ENCODE assay signal across 11 cellular contexts in the genomic region with DNA sequence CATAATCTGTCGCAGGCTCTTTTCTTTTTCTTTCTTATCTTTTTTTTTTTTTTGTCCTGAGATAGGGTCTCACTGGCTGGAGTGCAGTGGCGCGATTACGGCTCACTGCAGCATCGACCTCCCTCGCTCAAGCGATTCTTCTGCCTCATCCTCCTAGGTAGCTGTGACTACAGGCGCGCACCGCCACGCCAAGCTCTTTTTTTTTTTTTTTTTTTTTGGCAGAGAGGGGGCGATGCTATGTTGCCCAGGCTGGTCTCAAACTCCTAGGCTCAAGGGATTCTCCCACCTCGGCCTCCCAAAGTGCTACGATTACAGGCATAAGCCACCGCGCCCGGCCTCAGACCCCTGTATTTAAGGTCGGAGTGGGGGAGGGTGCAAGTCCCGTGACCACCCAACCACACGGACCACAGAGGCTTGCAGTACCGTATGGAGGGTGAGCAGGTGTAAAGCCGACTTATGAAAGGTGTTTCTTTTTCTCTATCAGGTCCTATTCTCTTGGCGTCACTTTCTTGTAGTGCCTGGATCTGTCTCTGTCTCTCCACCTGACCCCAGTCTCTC. TPM values are rescaled to one million over a fixed set of nuclear protein-coding genes. Genes with fewer than 3 reads are reported as not detected.
A peak's percentile ranks its signal among the peaks of the same experiment; 100 is the strongest.
DNase-seq lines count a peak whose midpoint lies in the region; ATAC-seq, FAIRE-seq and TF ChIP-seq lines count a peak whose summit lies in the region.
"Had no signal": no experiment of that assay in that cellular context is flagged by ENCODE, and none has a peak within 500 bp of the region (broad histone marks: within the 10 kb centered on the region; RNA-seq: fewer than 3 reads in every experiment).

No MANE protein-coding gene starts in this region.

- no peaks in the 10 kb centered on the region for H4K20me1 ChIP-seq in K562 (replicated peaks; ENCODE audit: control insufficient read depth, insufficient read depth, low read length)

- intact Hi-C loops in CD4-positive, alpha-beta T cell (cut with DNase I, micrococcal nuclease): loop anchor here in 1 of 2 experiments (5.0 kb wide), 1 partner anchor 55 kb away; no protein-coding TSS in a partner anchor
- intact Hi-C loops in K562 (cut with micrococcal nuclease): loop anchor here (5.0 kb wide), 2 partner anchors 40 to 55 kb away; no protein-coding TSS in a partner anchor

- no peak overlapping the region for H2BK120ac ChIP-seq in mesenchymal stem cell (ENCODE audit: low read depth, low read length)

- no peak for TF ChIP-seq CTCF in CD4-positive, alpha-beta T cell (IDR thresholded peaks at IDR 0.05)
- TF ChIP-seq CTCF in HEK293 (tag by site-specific recombination; IDR thresholded peaks at IDR 0.05): no peak
- TF ChIP-seq CTCF in K562 (IDR thresholded peaks at IDR 0.05 in 2 of 3, conservative IDR thresholded peaks at IDR 0.05 in 1 of 3; ENCODE audit: insufficient read depth in 2 of 3, low read depth in 1 of 3, low read length in 3 of 3): no peak

- no peak overlapping the region for H2BK15ac ChIP-seq in mesenchymal stem cell (ENCODE audit: low read depth, poor library complexity, severe bottlenecking)

- no peaks in the 10 kb centered on the region for H3K27me3 ChIP-seq in CD4-positive, alpha-beta T cell (ENCODE audit: control insufficient read depth, insufficient read depth, low read length)
- H3K27me3 ChIP-seq in K562 (ENCODE audit: control insufficient read depth in 2 of 2, insufficient read depth in 2 of 2, low read length in 2 of 2): no peaks in the 10 kb centered on the region
- H3K27me3 ChIP-seq in mesenchymal stem cell (ENCODE audit: control insufficient read depth in 1 of 2, insufficient read depth in 1 of 2, low read length in 2 of 2): no peaks in the 10 kb centered on the region
- H3K27me3 ChIP-seq: body of pancreas had no signal

- H3K27ac ChIP-seq in CD4-positive, alpha-beta T cell (ENCODE audit: low read depth, low read length): no peak overlapping the region
- H3K27ac ChIP-seq in HEK293 (ENCODE audit: extremely low read depth, low read depth, low read length) (0 out of 2 replicates have a peak overlapping the region, but pooled peaks have one; percentile 9), K562 (ENCODE audit: extremely low read depth, low read depth, low read length) (no peak overlapping the region), mesenchymal stem cell (ENCODE audit: low read length, poor library complexity, severe bottlenecking) (no peak overlapping the region)

- H3K79me1 ChIP-seq in mesenchymal stem cell (replicated peaks; ENCODE audit: low read length, poor library complexity, severe bottlenecking): peaks cover 8% of the 10 kb centered on the region

- H3K4me2 ChIP-seq in K562 (ENCODE audit: insufficient read depth, low read length) (no peak overlapping the region), mesenchymal stem cell (ENCODE audit: low read length, poor library complexity, severe bottlenecking) (no peak overlapping the region)

- no peak overlapping the region for H3K18ac ChIP-seq in mesenchymal stem cell (ENCODE audit: low read depth in 1 of 2, low read length in 2 of 2)

- H3K4me3 Mint-ChIP-seq in CD4-positive, alpha-beta T cell: peak overlapping the region; percentile 94

- H3K36me3 Mint-ChIP-seq in CD4-positive, alpha-beta T cell (ENCODE audit: low read depth): peaks cover 50% of the 10 kb centered on the region

- no peak overlapping the region for H4K8ac ChIP-seq in mesenchymal stem cell (ENCODE audit: low read length)

- no TSS peak for BruUV-seq in K562 (replicated peaks; lab: Mats Ljungman, UMichigan)

- no peaks in the 10 kb centered on the region for H3K9me3 ChIP-seq in CD4-positive, alpha-beta T cell (ENCODE audit: control insufficient read depth, low read length)
- no peaks in the 10 kb centered on the region for H3K9me3 ChIP-seq in HEK293 (ENCODE audit: control insufficient read depth, insufficient read depth, low read depth, low read length)
- no peaks in the 10 kb centered on the region for H3K9me3 ChIP-seq in K562 (replicated peaks; ENCODE audit: control insufficient read depth, insufficient read depth, low read depth, low read length)
- H3K9me3 ChIP-seq in mesenchymal stem cell (ENCODE audit: control insufficient read depth, low read length): no peaks in the 10 kb centered on the region
- H3K9me3 ChIP-seq: body of pancreas had no signal

- H2AK5ac ChIP-seq in mesenchymal stem cell (ENCODE audit: low read length, severe bottlenecking): no peak overlapping the region

- H3K4me1 Mint-ChIP-seq in CD4-positive, alpha-beta T cell (ENCODE audit: low read depth): peaks cover 40% of the 10 kb centered on the region

- no peak overlapping the region for H3K23ac ChIP-seq in mesenchymal stem cell (ENCODE audit: low read length in 2 of 2)

- no peak overlapping the region for H4K91ac ChIP-seq in mesenchymal stem cell (ENCODE audit: low read length)

- no peaks in the 10 kb centered on the region for H3K27me3 Mint-ChIP-seq in CD4-positive, alpha-beta T cell

- peaks cover 6 to 23% of the 10 kb centered on the region in 2 experiments; a peak in 2 of 3 replicates for H3K36me3 ChIP-seq in HEK293 (ENCODE audit: control insufficient read depth in 2 of 2, insufficient read depth in 1 of 2, low read length in 2 of 2)
- no peaks in the 10 kb centered on the region for H3K36me3 ChIP-seq in K562 (ENCODE audit: control insufficient read depth, insufficient read depth, low read length)
- H3K36me3 ChIP-seq in mesenchymal stem cell (ENCODE audit: control insufficient read depth in 1 of 2, insufficient read depth in 2 of 2, low read depth in 1 of 2, low read length in 2 of 2): peaks cover 9 to 18% of the 10 kb centered on the region in 2 experiments

- 83% methylated on average over 7 of the region's 23 CpGs for WGBS in K562 (ENCODE audit: insufficient coverage, low coverage, missing lambda C conversion rate)
- WGBS in mesenchymal stem cell: 89% methylated on average over 22 of the region's 23 CpGs

- in situ Hi-C loops in K562 (cut with MboI): no loop called here

- peak overlapping the region in 1 of 2 experiments; percentile 64 for H2BK12ac ChIP-seq in mesenchymal stem cell (ENCODE audit: low read length in 2 of 2)

- TF ChIP-seq EP300 in K562 (IDR thresholded peaks at IDR 0.05; ENCODE audit: low read length): no peak

- H3K4me1 ChIP-seq in HEK293 (ENCODE audit: control insufficient read depth, insufficient read depth, low read length) (peaks cover 15% of the 10 kb centered on the region; the same call in 1 of the 2 replicates), K562 (replicated peaks in 1 of 2; ENCODE audit: control insufficient read depth in 2 of 2, insufficient read depth in 2 of 2, low read length in 2 of 2) (peaks cover 21 to 33% of the 10 kb centered on the region in 2 experiments), mesenchymal stem cell (ENCODE audit: control insufficient read depth, insufficient read depth, low read depth, low read length) (peaks cover 12% of the 10 kb centered on the region)

- no peaks in the 10 kb centered on the region for H3K9me1 ChIP-seq in K562 (ENCODE audit: control insufficient read depth, insufficient read depth, low read length)

- no peak overlapping the region for H3K14ac ChIP-seq in mesenchymal stem cell (ENCODE audit: low read length in 2 of 2)

- TF ChIP-seq RAD21 in K562 (CRISPR knock-in tag; conservative IDR thresholded peaks at IDR 0.05 in 1 of 2, IDR thresholded peaks at IDR 0.05 in 1 of 2): no peak

- H3K4me3 ChIP-seq in HEK293 (ENCODE audit: low read depth, low read length) (no peak overlapping the region), K562 (no peak overlapping the region), mesenchymal stem cell (ENCODE audit: insufficient read depth in 1 of 2, low read depth in 1 of 2, low read length in 2 of 2) (peak overlapping the region in 1 of 2 experiments; percentile 96)
- H3K4me3 ChIP-seq: body of pancreas had no signal

- H2AFZ ChIP-seq in K562 (ENCODE audit: low read depth, low read length) (no peak overlapping the region), mesenchymal stem cell (ENCODE audit: low read depth, low read length) (no peak overlapping the region)

- H3K79me2 ChIP-seq in K562 (ENCODE audit: control insufficient read depth, insufficient read depth, low read length): no peaks in the 10 kb centered on the region

- no peak overlapping the region for H2BK5ac ChIP-seq in mesenchymal stem cell (ENCODE audit: low read depth, low read length, poor library complexity, severe bottlenecking)

- POLR2A ChIA-PET in CD4-positive, alpha-beta T cell (lab: Charles Lee): interaction anchor here (1.0 to 3.1 kb wide), 3 partner anchors 39 to 63 kb away, joined by 3 to 88 read pairs (median 5); no protein-coding TSS in a partner anchor
- POLR2A ChIA-PET in HEK293 (lab: Yijun Ruan, JAX) (interaction anchor here (0.6 to 1.1 kb wide), 6 partner anchors 10 to 39 kb away, joined by 3 to 8 read pairs (median 4); a partner anchor contains a TSS), K562 (lab: Yijun Ruan, JAX) (no interaction called here)

- no peaks in the 10 kb centered on the region for H3K9me3 Mint-ChIP-seq in CD4-positive, alpha-beta T cell

- no peak for DNase-seq in CD4-positive, alpha-beta T cell
- DNase-seq in K562 (ENCODE audit: extremely low read depth in 1 of 4, low spot score in 3 of 4) (no peak), mesenchymal stem cell (no peak), NCI-H2171 (lab: John Stamatoyannopoulos, UW) (no peak)
- DNase-seq: body of pancreas, NCI-H187 treated with DMSO at 0.1 percent for 48 hours had no signal

- H3K9ac ChIP-seq in K562 (ENCODE audit: insufficient read depth in 1 of 2, low read depth in 2 of 2, low read length in 2 of 2) (no peak overlapping the region), mesenchymal stem cell (ENCODE audit: low read length) (peak overlapping the region; percentile 91)

- no peak for ATAC-seq in CD4-positive, alpha-beta T cell (ENCODE audit: poor library complexity)
- ATAC-seq in K562: no peak
- no peak for ATAC-seq in HG03439 (IDR thresholded peaks at IDR 0.05; ENCODE audit: unreplicated experiment)
- no peak for ATAC-seq in HG02588 (IDR thresholded peaks at IDR 0.05; ENCODE audit: unreplicated experiment)
- ATAC-seq in HG02885 (IDR thresholded peaks at IDR 0.05; ENCODE audit: poor library complexity, unreplicated experiment): no peak
- ATAC-seq: body of pancreas had no signal

- peak overlapping the region; percentile 96 for H3K27ac Mint-ChIP-seq in CD4-positive, alpha-beta T cell

- TF ChIP-seq POLR2A in K562 (conservative IDR thresholded peaks at IDR 0.05): no peak

- no peak overlapping the region for H3K4ac ChIP-seq in mesenchymal stem cell (ENCODE audit: low read depth in 1 of 2, low read length in 2 of 2)

- FAIRE-seq in K562 (lab: Jason Lieb, UNC): no peak
- FAIRE-seq: kidney had no signal

- CTCF ChIA-PET in CD4-positive, alpha-beta T cell (lab: Charles Lee): interaction anchor here (1.2 kb wide), 1 partner anchor 55 kb away, joined by 9 read pairs; no protein-coding TSS in a partner anchor
- CTCF ChIA-PET in HEK293 (lab: Yijun Ruan, JAX) (interaction anchor here (0.7 to 11.9 kb wide), 6 partner anchors 10 to 70 kb away, joined by 3 to 97 read pairs (median 7); a partner anchor contains a TSS), K562 (lab: Yijun Ruan, JAX; ENCODE audit: low intra/inter-chr PET ratio) (interaction anchor here (0.5 kb wide), 1 partner anchor 16 kb away, joined by 5 read pairs; no protein-coding TSS in a partner anchor)

RNA-seq across cellular contexts. Expression of a gene that starts 2.0 kb away (rescaled TPM):
- total RNA-seq in CD4-positive, alpha-beta T cell: 10 to 100 TPM; 75.1 to 77.4 TPM
- total RNA-seq in K562 (2011; cell fraction: chromatin; rRNA removed; ENCODE audit: low replicate concordance): 14.2 and 34.8 TPM in 2 replicates
- total RNA-seq in K562 (2011; cell fraction: nucleolus; rRNA removed): 26.8 and 32.0 TPM in 2 replicates
- 21.6 and 22.4 TPM in 2 replicates for total RNA-seq in K562 (2011; cell fraction: nucleoplasm; rRNA removed)
- total RNA-seq in K562 (2014; rRNA removed) (23.5 and 28.0 TPM in 2 replicates), K562 (2014; rRNA removed; fragmentation: Illumina TruSeq; extraction: Trizol) (1.1 and 1.6 TPM in 2 replicates), K562 (2015; rRNA removed; fragmentation: Illumina TruSeq; extraction: Trizol) (5.4 and 6.4 TPM in 2 replicates), K562 (2021) (11.8 and 12.7 TPM in 2 replicates)
- polyA plus RNA-seq in K562 (2011; rRNA removed) (3.5 and 6.1 TPM in 2 replicates), K562 (2014; fragmentation: Illumina TruSeq; extraction: Trizol) (3.9 and 6.7 TPM in 2 replicates), K562 (2014; fragmentation: Nextera tagmentation; extraction: Ambion mirVana) (under 1 TPM; 0.04 to 0.06 TPM), K562 (2014; rRNA removed) (5.2 and 11.4 TPM in 2 replicates)
- polyA plus RNA-seq in K562 (2011; cell fraction: cytosol; rRNA removed): 4.1 and 7.2 TPM in 2 replicates
- polyA plus RNA-seq in K562 (2011; cell fraction: nucleus; rRNA removed): 14.5 and 21.6 TPM in 2 replicates
- polyA plus RNA-seq in K562 (2012): 6.0 and 10.5 TPM in 2 replicates
- 2.2 and 2.6 TPM in 2 replicates for polyA minus RNA-seq in K562 (2011; rRNA and poly(A)+ RNA removed)
- 6.7 and 8.9 TPM in 2 replicates for polyA minus RNA-seq in K562 (2011; cell fraction: cytosol; rRNA and poly(A)+ RNA removed)
- polyA minus RNA-seq in K562 (2011; cell fraction: nucleus; rRNA and poly(A)+ RNA removed): 11.0 and 13.3 TPM in 2 replicates
- 6.6 TPM for polyA plus RNA-seq in mesenchymal stem cell (2013, experiment 1 of 2)
- 6.1 TPM for polyA plus RNA-seq in mesenchymal stem cell (2013, experiment 2 of 2)

RNA-seq across cellular contexts. Expression of a gene that starts 24.5 kb away (rescaled TPM):
- total RNA-seq in CD4-positive, alpha-beta T cell: 10 to 100 TPM; 20.2 to 21.7 TPM
- total RNA-seq in K562 (2011; cell fraction: chromatin; rRNA removed; ENCODE audit: low replicate concordance): 5.9 and 15.8 TPM in 2 replicates
- total RNA-seq in K562 (2011; cell fraction: nucleolus; rRNA removed): 20.1 and 21.7 TPM in 2 replicates
- 11.6 and 14.7 TPM in 2 replicates for total RNA-seq in K562 (2011; cell fraction: nucleoplasm; rRNA removed)
- 15.7 and 17.1 TPM in 2 replicates for total RNA-seq in K562 (2014; rRNA removed)
- total RNA-seq in K562 (2014; rRNA removed; fragmentation: Illumina TruSeq; extraction: Trizol): 5.2 and 5.9 TPM in 2 replicates
- total RNA-seq in K562 (2015; rRNA removed; fragmentation: Illumina TruSeq; extraction: Trizol): 8.8 and 10.2 TPM in 2 replicates
- total RNA-seq in K562 (2021): 9.1 and 13.0 TPM in 2 replicates
- polyA plus RNA-seq in K562 (2011; rRNA removed): 17.3 and 28.5 TPM in 2 replicates
- polyA plus RNA-seq in K562 (2011; cell fraction: cytosol; rRNA removed): 36.7 and 38.1 TPM in 2 replicates
- 28.8 and 29.7 TPM in 2 replicates for polyA plus RNA-seq in K562 (2011; cell fraction: nucleus; rRNA removed)
- polyA plus RNA-seq in K562 (2012): 15.5 and 28.0 TPM in 2 replicates
- 10.2 and 13.8 TPM in 2 replicates for polyA plus RNA-seq in K562 (2014; fragmentation: Illumina TruSeq; extraction: Trizol)
- 1 to 10 TPM; 2.9 to 5.4 TPM for polyA plus RNA-seq in K562 (2014; fragmentation: Nextera tagmentation; extraction: Ambion mirVana)
- polyA plus RNA-seq in K562 (2014; rRNA removed): 19.1 and 21.0 TPM in 2 replicates
- 12.5 and 13.7 TPM in 2 replicates for polyA minus RNA-seq in K562 (2011; rRNA and poly(A)+ RNA removed)
- 9.9 and 10.0 TPM in 2 replicates for polyA minus RNA-seq in K562 (2011; cell fraction: cytosol; rRNA and poly(A)+ RNA removed)
- polyA minus RNA-seq in K562 (2011; cell fraction: nucleus; rRNA and poly(A)+ RNA removed): 10.8 and 14.2 TPM in 2 replicates
- 44.4 TPM for polyA plus RNA-seq in mesenchymal stem cell (2013, experiment 1 of 2)
- polyA plus RNA-seq in mesenchymal stem cell (2013, experiment 2 of 2): 43.3 TPM

RNA-seq across cellular contexts. Expression of a gene that starts 30.5 kb away (rescaled TPM):
- 1 to 10 TPM; 2.6 to 2.7 TPM for total RNA-seq in CD4-positive, alpha-beta T cell
- total RNA-seq in K562 (2011; cell fraction: chromatin; rRNA removed; ENCODE audit: low replicate concordance): not detected in 2 replicates
- not detected in 2 replicates for total RNA-seq in K562 (2011; cell fraction: nucleolus; rRNA removed)
- total RNA-seq in K562 (2011; cell fraction: nucleoplasm; rRNA removed): not detected in 2 replicates
- total RNA-seq in K562 (2014; rRNA removed) (0.32 and 0.37 TPM in 2 replicates), K562 (2014; rRNA removed; fragmentation: Illumina TruSeq; extraction: Trizol) (not detected in 2 replicates), K562 (2015; rRNA removed; fragmentation: Illumina TruSeq; extraction: Trizol) (not detected in 2 replicates), K562 (2021) (0.20 and 0.72 TPM in 2 replicates)
- polyA plus RNA-seq in K562 (2011; rRNA removed) (0.03 TPM in 1 of 2 replicates, not detected in the other), K562 (2014; fragmentation: Illumina TruSeq; extraction: Trizol) (not detected in 2 replicates), K562 (2014; fragmentation: Nextera tagmentation; extraction: Ambion mirVana) (not detected), K562 (2014; rRNA removed) (0.98 and 1.4 TPM in 2 replicates)
- 0.06 TPM in 1 of 2 replicates, not detected in the other for polyA plus RNA-seq in K562 (2011; cell fraction: cytosol; rRNA removed)
- polyA plus RNA-seq in K562 (2011; cell fraction: nucleus; rRNA removed): 0.06 and 0.31 TPM in 2 replicates
- polyA plus RNA-seq in K562 (2012): 0.25 and 0.65 TPM in 2 replicates
- not detected in 2 replicates for polyA minus RNA-seq in K562 (2011; rRNA and poly(A)+ RNA removed)
- polyA minus RNA-seq in K562 (2011; cell fraction: cytosol; rRNA and poly(A)+ RNA removed): not detected in 2 replicates
- polyA minus RNA-seq in K562 (2011; cell fraction: nucleus; rRNA and poly(A)+ RNA removed): not detected in 2 replicates
- polyA plus RNA-seq in mesenchymal stem cell (2013, experiment 1 of 2): 2.8 TPM
- polyA plus RNA-seq in mesenchymal stem cell (2013, experiment 2 of 2): 3.0 TPM

RNA-seq across cellular contexts. Expression of a gene that starts 37.1 kb away (rescaled TPM):
- 10 to 100 TPM; 35.6 to 37.3 TPM for total RNA-seq in CD4-positive, alpha-beta T cell
- 0.81 TPM in 1 of 2 replicates, not detected in the other for total RNA-seq in K562 (2011; cell fraction: chromatin; rRNA removed; ENCODE audit: low replicate concordance)
- total RNA-seq in K562 (2011; cell fraction: nucleolus; rRNA removed): 0.26 and 0.67 TPM in 2 replicates
- total RNA-seq in K562 (2011; cell fraction: nucleoplasm; rRNA removed): 0.44 TPM in 1 of 2 replicates, not detected in the other
- total RNA-seq in K562 (2014; rRNA removed): 0.18 and 0.20 TPM in 2 replicates
- total RNA-seq in K562 (2014; rRNA removed; fragmentation: Illumina TruSeq; extraction: Trizol): not detected in 2 replicates
- total RNA-seq in K562 (2015; rRNA removed; fragmentation: Illumina TruSeq; extraction: Trizol): 0.22 TPM in 1 of 2 replicates, not detected in the other
- 0.31 and 0.33 TPM in 2 replicates for total RNA-seq in K562 (2021)
- polyA plus RNA-seq in K562 (2011; rRNA removed): 0.28 and 0.64 TPM in 2 replicates
- polyA plus RNA-seq in K562 (2011; cell fraction: cytosol; rRNA removed): 0.74 and 2.1 TPM in 2 replicates
- 1.2 and 1.6 TPM in 2 replicates for polyA plus RNA-seq in K562 (2011; cell fraction: nucleus; rRNA removed)
- 0.51 and 0.73 TPM in 2 replicates for polyA plus RNA-seq in K562 (2012)
- 0.26 and 0.27 TPM in 2 replicates for polyA plus RNA-seq in K562 (2014; fragmentation: Illumina TruSeq; extraction: Trizol)
- under 1 TPM; 0.04 to 0.06 TPM for polyA plus RNA-seq in K562 (2014; fragmentation: Nextera tagmentation; extraction: Ambion mirVana)
- 0.17 and 0.19 TPM in 2 replicates for polyA plus RNA-seq in K562 (2014; rRNA removed)
- 0.11 and 0.12 TPM in 2 replicates for polyA minus RNA-seq in K562 (2011; rRNA and poly(A)+ RNA removed)
- not detected in 2 replicates for polyA minus RNA-seq in K562 (2011; cell fraction: cytosol; rRNA and poly(A)+ RNA removed)
- 0.56 and 0.67 TPM in 2 replicates for polyA minus RNA-seq in K562 (2011; cell fraction: nucleus; rRNA and poly(A)+ RNA removed)
- polyA plus RNA-seq in mesenchymal stem cell (2013, experiment 1 of 2): 0.54 TPM
- polyA plus RNA-seq in mesenchymal stem cell (2013, experiment 2 of 2): 0.55 TPM
